24 cellular contexts compared by ENCODE assay signal in the genomic region with DNA sequence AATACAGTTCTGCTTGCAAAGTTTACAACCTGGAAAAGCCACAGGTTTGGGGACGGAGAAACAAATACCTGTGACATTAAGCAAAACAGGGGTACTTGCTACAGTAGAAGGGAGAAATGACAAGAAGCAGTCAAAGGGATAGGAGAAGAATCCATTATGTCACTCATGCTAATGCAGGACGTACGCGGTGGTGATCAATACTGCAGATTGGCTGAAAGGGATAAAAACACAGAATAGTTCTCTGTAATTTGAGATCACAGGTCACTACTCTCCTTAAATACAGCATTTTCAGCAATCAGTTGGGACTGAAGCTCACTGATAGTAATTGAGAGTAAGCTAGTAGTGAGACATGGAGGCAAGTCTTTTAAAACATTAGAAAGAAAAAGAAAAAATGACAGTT.
A peak's percentile ranks its signal among the peaks of the same experiment; 100 is the strongest.
DNase-seq lines count a peak whose midpoint lies in the region; ATAC-seq, FAIRE-seq and TF ChIP-seq lines count a peak whose summit lies in the region.
"Had no signal": no experiment of that assay in that cellular context is flagged by ENCODE, and none has a peak within 500 bp of the region (broad histone marks: within the 10 kb centered on the region; RNA-seq: fewer than 3 reads in every experiment).

No MANE protein-coding gene starts in this region.

- intact Hi-C loops in Calu3 (cut with micrococcal nuclease; ENCODE audit: unreplicated experiment), result loop anchor here (2.0 to 5.0 kb wide), 2 partner anchors 83 to 320 kb away; partner anchors contain the start of genes CDKN2A and CDKN2B-AS1
- intact Hi-C loops in HCT116 (cut with micrococcal nuclease), result no loop called here
- intact Hi-C loops in endothelial cell of umbilical vein (cut with micrococcal nuclease), result no loop called here
- intact Hi-C loops in gastrocnemius medialis (cut with DNase I; ENCODE audit: low total_unique reads), result no loop called here

- H3K23ac ChIP-seq in mesendoderm (ENCODE audit: low read length), result no peak overlapping the region

- TF ChIP-seq RAD21 in HCT116 (IDR thresholded peaks at IDR 0.05; ENCODE audit: low read depth), result no peak

- H3K79me2 ChIP-seq in HCT116 (ENCODE audit: insufficient read depth, low read length) (peaks cover 87% of the 10 kb centered on the region), endothelial cell of umbilical vein (ENCODE audit: control insufficient read depth, insufficient read depth, low read length) (no peaks in the 10 kb centered on the region), mesendoderm (ENCODE audit: control insufficient read depth, insufficient read depth, low read length) (no peaks in the 10 kb centered on the region)

- no peak overlapping the region for H3K4ac ChIP-seq in mesendoderm (ENCODE audit: low read depth, low read length)

- no peak for TF ChIP-seq POLR2A in HCT116 (IDR thresholded peaks at IDR 0.05; ENCODE audit: borderline replicate concordance, extremely low read depth, insufficient read depth, insufficient read length)
- no peak for TF ChIP-seq POLR2A in endothelial cell of umbilical vein (IDR thresholded peaks at IDR 0.05; ENCODE audit: low read depth, low read length)
- TF ChIP-seq POLR2A in gastrocnemius medialis (IDR thresholded peaks at IDR 0.05), result no peak

- H4K8ac ChIP-seq in mesendoderm (ENCODE audit: low read depth, low read length), result no peak overlapping the region

- in situ Hi-C loops in gastrocnemius medialis (cut with MboI; ENCODE audit: low sequenced_read_pairs in 4 of 4), result loop anchor here in 2 of 4 donors (25.0 kb wide), 2 partner anchors 90 to 110 kb away; no protein-coding TSS in a partner anchor

- no peak overlapping the region for H4K5ac ChIP-seq in mesendoderm (ENCODE audit: low read length)

- H2BK15ac ChIP-seq in mesendoderm (replicated peaks; ENCODE audit: low read depth), result no peak overlapping the region

- FAIRE-seq in endothelial cell of umbilical vein (lab: Jason Lieb, UNC), result no peak
- FAIRE-seq: G401.6, GM12892, H54, K562 had no signal

- no peak overlapping the region for H3K18ac ChIP-seq in mesendoderm (ENCODE audit: low read length)

- H4K20me1 ChIP-seq in HCT116 (ENCODE audit: insufficient read depth) (no peaks in the 10 kb centered on the region), endothelial cell of umbilical vein (replicated peaks; ENCODE audit: control insufficient read depth, extremely low read depth, insufficient read depth, low read length) (no peaks in the 10 kb centered on the region)
- H4K20me1 ChIP-seq: BLaER1 had no signal

- no peaks in the 10 kb centered on the region for H3K9me1 ChIP-seq in endothelial cell of umbilical vein (replicated peaks; ENCODE audit: control insufficient read depth, extremely low read depth, insufficient read depth, low read length)

- no peaks in the 10 kb centered on the region for H3K9me3 ChIP-seq in HCT116 (ENCODE audit: control insufficient read depth in 1 of 2, insufficient read depth in 1 of 2, low read depth in 1 of 2, low read length in 2 of 2)
- no peaks in the 10 kb centered on the region for H3K9me3 ChIP-seq in endothelial cell of umbilical vein (replicated peaks; ENCODE audit: control insufficient read depth, insufficient read depth, low read length)
- no peaks in the 10 kb centered on the region for H3K9me3 ChIP-seq in gastrocnemius medialis
- H3K9me3 ChIP-seq: BLaER1, Peyer's patch, SJCRH30 had no signal

- no peaks in the 10 kb centered on the region for H3K79me1 ChIP-seq in mesendoderm (ENCODE audit: low read length)

- RAD21 ChIA-PET in HCT116 (lab: Charles Lee; ENCODE audit: low non-redundant PET in 1 of 2, low total read pairs in 2 of 2, uncharacterized antibody in 2 of 2, unreplicated experiment in 2 of 2), result no interaction called here

- H3K9me3 Mint-ChIP-seq in Calu3 (ENCODE audit: low read depth, unreplicated experiment), result no peaks in the 10 kb centered on the region
- H3K9me3 Mint-ChIP-seq in activated T-cell treated with anti-CD3 and anti-CD28 coated beads, Interleukin-2, amount 50 U/mL, for 4 hours, result no peaks in the 10 kb centered on the region
- H3K9me3 Mint-ChIP-seq: CD4-positive, alpha-beta T cell had no signal

- BruUV-seq in Calu3 (replicated peaks; lab: Mats Ljungman, UMichigan), result no TSS peak
- BruUV-seq in HCT116 (replicated peaks; lab: Mats Ljungman, UMichigan), result no TSS peak
- no TSS peak for BruUV-seq in endothelial cell of umbilical vein (replicated peaks; lab: Mats Ljungman, UMichigan)

- TF ChIP-seq CTCF in Calu3 (IDR thresholded peaks at IDR 0.05; ENCODE audit: unreplicated experiment), result no peak
- TF ChIP-seq CTCF in HCT116 (IDR thresholded peaks at IDR 0.05 in 2 of 3, conservative IDR thresholded peaks at IDR 0.05 in 1 of 3; ENCODE audit: borderline replicate concordance in 1 of 3, insufficient read depth in 1 of 3, low read depth in 2 of 3, low read length in 2 of 3), result no peak
- no peak for TF ChIP-seq CTCF in endothelial cell of umbilical vein (IDR thresholded peaks at IDR 0.05; ENCODE audit: extremely low read depth in 1 of 2, insufficient read depth in 1 of 2, low read depth in 1 of 2, low read length in 2 of 2)
- TF ChIP-seq CTCF in gastrocnemius medialis (IDR thresholded peaks at IDR 0.05 in 4 of 5, conservative IDR thresholded peaks at IDR 0.05 in 1 of 5), result no peak

- dilution Hi-C loops in endothelial cell of umbilical vein (cut with MboI; ENCODE audit: extremely low pct_ligation_motif_present, low sequenced_read_pairs), result no loop called here

- DNase-seq in Calu3, result no peak
- no peak for DNase-seq in HCT116 (ENCODE audit: low read depth, low spot score)
- DNase-seq in endothelial cell of umbilical vein (ENCODE audit: low read depth, low spot score), result no peak
- peak; percentile 13 for DNase-seq in mesendoderm
- no peak for DNase-seq in activated T-cell treated with anti-CD3 and anti-CD28 coated beads, Interleukin-2, amount 50 U/mL, for 4 hours
- no peak for DNase-seq in gastrocnemius medialis
- DNase-seq in hepatic stellate cell (ENCODE audit: low spot score), result no peak
- DNase-seq: ACHN; CD4-positive, alpha-beta T cell; MM.1S; NCI-H1048; NCI-H1436; NCI-H1930; NCI-H226; NCI-H510A treated with DMSO at 0.1 percent for 48 hours; NCI-H774; NK-92 treated with Interleukin-12 subunit alpha and Interleukin-12 subunit beta, amount 100 ng/mL, for 24 hours; Peyer's patch; SJCRH30 had no signal

- no peak overlapping the region for H2BK120ac ChIP-seq in mesendoderm (ENCODE audit: low read depth, low read length)

- POLR2A ChIA-PET in HCT116 (lab: Charles Lee), result interaction anchor here (1.1 to 4.4 kb wide), 18 partner anchors 8 to 130 kb away, joined by 3 to 40 read pairs (median 6); partner anchors contain the start of gene MTAP
- POLR2A ChIA-PET in endothelial cell of umbilical vein (lab: Charles Lee), result no interaction called here

- H2BK5ac ChIP-seq in mesendoderm (ENCODE audit: low read length), result no peak overlapping the region

- H3K4me1 ChIP-seq in HCT116 (ENCODE audit: control insufficient read depth in 1 of 2, insufficient read depth in 2 of 2, low read length in 2 of 2), result peaks cover 89 to 90% of the 10 kb centered on the region in 2 experiments
- H3K4me1 ChIP-seq in endothelial cell of umbilical vein (ENCODE audit: control insufficient read depth, extremely low read depth, insufficient read depth, low read length), result peaks cover 10% of the 10 kb centered on the region
- H3K4me1 ChIP-seq in mesendoderm (ENCODE audit: control insufficient read depth, low read depth, low read length), result no peaks in the 10 kb centered on the region
- H3K4me1 ChIP-seq in gastrocnemius medialis, result no peaks in the 10 kb centered on the region
- H3K4me1 ChIP-seq: BLaER1, Peyer's patch, SJCRH30 had no signal

- no peaks in the 10 kb centered on the region for H3K27me3 ChIP-seq in HCT116 (ENCODE audit: insufficient read depth, low read length)
- no peaks in the 10 kb centered on the region for H3K27me3 ChIP-seq in endothelial cell of umbilical vein (ENCODE audit: control insufficient read depth in 2 of 2, insufficient read depth in 2 of 2, low read length in 2 of 2)
- H3K27me3 ChIP-seq in mesendoderm (ENCODE audit: insufficient read depth, low read length, poor library complexity), result no peaks in the 10 kb centered on the region
- no peaks in the 10 kb centered on the region for H3K27me3 ChIP-seq in gastrocnemius medialis
- H3K27me3 ChIP-seq: BLaER1, Peyer's patch, SJCRH30 had no signal

- peaks cover 34% of the 10 kb centered on the region for H3K36me3 Mint-ChIP-seq in Calu3 (ENCODE audit: insufficient read depth, unreplicated experiment)
- no peaks in the 10 kb centered on the region for H3K36me3 Mint-ChIP-seq in activated T-cell treated with anti-CD3 and anti-CD28 coated beads, Interleukin-2, amount 50 U/mL, for 4 hours (ENCODE audit: insufficient read depth)

- H3K27ac ChIP-seq in HCT116 (ENCODE audit: low read depth, low read length), result peak overlapping the region; percentile 99
- no peak overlapping the region for H3K27ac ChIP-seq in endothelial cell of umbilical vein (ENCODE audit: insufficient read depth, low read depth, low read length)
- no peak overlapping the region for H3K27ac ChIP-seq in mesendoderm (ENCODE audit: low read depth, low read length)
- no peak overlapping the region for H3K27ac ChIP-seq in gastrocnemius medialis
- H3K27ac ChIP-seq: BLaER1, Peyer's patch, SJCRH30 had no signal

- no peaks in the 10 kb centered on the region for H3K27me3 Mint-ChIP-seq in Calu3 (ENCODE audit: unreplicated experiment)
- H3K27me3 Mint-ChIP-seq in activated T-cell treated with anti-CD3 and anti-CD28 coated beads, Interleukin-2, amount 50 U/mL, for 4 hours (ENCODE audit: low read depth), result no peaks in the 10 kb centered on the region
- H3K27me3 Mint-ChIP-seq: CD4-positive, alpha-beta T cell had no signal

- peak; percentile 50 for ATAC-seq in HCT116
- ATAC-seq in activated T-cell treated with anti-CD3 and anti-CD28 coated beads, Interleukin-2, amount 50 U/mL, for 4 hours, result no peak
- ATAC-seq in gastrocnemius medialis, result no peak
- ATAC-seq: K562 had no signal

- H3K27ac Mint-ChIP-seq in Calu3 (ENCODE audit: unreplicated experiment), result peak overlapping the region; percentile 95
- H3K27ac Mint-ChIP-seq: CD4-positive, alpha-beta T cell had no signal

- peak overlapping the region; percentile 56 for H3K4me2 ChIP-seq in HCT116 (ENCODE audit: low read length)
- no peak overlapping the region for H3K4me2 ChIP-seq in endothelial cell of umbilical vein (ENCODE audit: insufficient read depth, low read length)
- H3K4me2 ChIP-seq in mesendoderm (ENCODE audit: low read length), result no peak overlapping the region
- H3K4me2 ChIP-seq: BLaER1 had no signal

- H3K9ac ChIP-seq in HCT116 (ENCODE audit: low read length) (peak overlapping the region; percentile 53), endothelial cell of umbilical vein (replicated peaks; ENCODE audit: extremely low read depth, insufficient read depth, low read length) (no peak overlapping the region), mesendoderm (ENCODE audit: low read length) (no peak overlapping the region)
- H3K9ac ChIP-seq: BLaER1 had no signal

- peaks cover 48% of the 10 kb centered on the region for H3K4me1 Mint-ChIP-seq in Calu3 (ENCODE audit: low read depth, unreplicated experiment)
- H3K4me1 Mint-ChIP-seq in activated T-cell treated with anti-CD3 and anti-CD28 coated beads, Interleukin-2, amount 50 U/mL, for 4 hours (ENCODE audit: low read depth), result peaks cover 20% of the 10 kb centered on the region

- H3K4me3 Mint-ChIP-seq in Calu3 (ENCODE audit: low read depth, unreplicated experiment), result peak overlapping the region; percentile 55
- H3K4me3 Mint-ChIP-seq in activated T-cell treated with anti-CD3 and anti-CD28 coated beads, Interleukin-2, amount 50 U/mL, for 4 hours, result no peak overlapping the region
- H3K4me3 Mint-ChIP-seq: CD4-positive, alpha-beta T cell had no signal

- no peaks in the 10 kb centered on the region for H3K9me2 ChIP-seq in HCT116 (ENCODE audit: insufficient read depth)

- H3K4me3 ChIP-seq in HCT116 (replicated peaks in 1 of 2; ENCODE audit: low read depth in 1 of 2, low read length in 2 of 2), result peak overlapping the region in 1 of 2 experiments; percentile 9; a peak in 1 of 4 replicates
- no peak overlapping the region for H3K4me3 ChIP-seq in endothelial cell of umbilical vein (replicated peaks in 1 of 3; ENCODE audit: insufficient read depth in 1 of 3, low read depth in 1 of 3, low read length in 3 of 3)
- no peak overlapping the region for H3K4me3 ChIP-seq in mesendoderm (ENCODE audit: low read length)
- H3K4me3 ChIP-seq in gastrocnemius medialis, result no peak overlapping the region
- H3K4me3 ChIP-seq: BLaER1, K562, Peyer's patch, SJCRH30 had no signal

- no CpG with 5 or more reads among the region's 4 CpGs for WGBS in mesendoderm (ENCODE audit: extremely low coverage, insufficient coverage, low lambda C conversion rate)

- H3K56ac ChIP-seq in mesendoderm (ENCODE audit: low read length), result no peak overlapping the region

- no peak overlapping the region for H2AFZ ChIP-seq in HCT116 (ENCODE audit: low read depth, low read length, poor library complexity, severe bottlenecking)
- peak overlapping the region; percentile 54 for H2AFZ ChIP-seq in endothelial cell of umbilical vein (ENCODE audit: low read depth, low read length)

- H3K36me3 ChIP-seq in HCT116 (ENCODE audit: control insufficient read depth in 1 of 2, insufficient read depth in 2 of 2, low read length in 2 of 2), result no peaks in the 10 kb centered on the region
- H3K36me3 ChIP-seq in endothelial cell of umbilical vein (ENCODE audit: control insufficient read depth in 2 of 2, extremely low read depth in 1 of 2, insufficient read depth in 2 of 2, low read length in 2 of 2), result no peaks in the 10 kb centered on the region
- H3K36me3 ChIP-seq in mesendoderm (ENCODE audit: control insufficient read depth, insufficient read depth, low read length), result no peaks in the 10 kb centered on the region
- H3K36me3 ChIP-seq in gastrocnemius medialis, result no peaks in the 10 kb centered on the region
- H3K36me3 ChIP-seq: BLaER1, Peyer's patch, SJCRH30 had no signal

- CTCF ChIA-PET in Calu3 (lab: Charles Lee) (interaction anchor here (1.0 to 2.7 kb wide), 2 partner anchors 9 to 11 kb away, joined by 3 to 9 read pairs; no protein-coding TSS in a partner anchor), HCT116 (lab: Charles Lee) (no interaction called here), endothelial cell of umbilical vein (lab: Charles Lee) (interaction anchor here (1.3 to 1.5 kb wide), 2 partner anchors 8 to 207 kb away, joined by 3 read pairs; no protein-coding TSS in a partner anchor)

- H2AK5ac ChIP-seq in mesendoderm (ENCODE audit: low read length), result no peak overlapping the region
